ENCODE assay signal across 1 cellular context in genomic region chr6:5665667-5666066, GRCh38.
TF ChIP-seq lines count a peak whose summit lies in the region.

No MANE protein-coding gene starts in this region.

TF ChIP-seq in SK-N-SH, 30 proteins besides CTCF, POLR2A, EP300 and RAD21:
- no peak for TF ChIP-seq REST (IDR thresholded peaks at IDR 0.05; ENCODE audit: low read depth, low read length)
- TF ChIP-seq RFX5 (IDR thresholded peaks at IDR 0.05; ENCODE audit: low read length), result no peak
- TF ChIP-seq IRF3 (IDR thresholded peaks at IDR 0.05; ENCODE audit: low read depth, low read length), result no peak
- TF ChIP-seq RXRA (IDR thresholded peaks at IDR 0.05; ENCODE audit: borderline replicate concordance, low read depth), result no peak
